ENCODE assay signal across 21 cellular contexts in genomic region chr10:19946791-19947190, GRCh38.
DNase-seq lines count a peak whose midpoint lies in the region; ATAC-seq and TF ChIP-seq lines count a peak whose summit lies in the region.
"Had no signal": no experiment of that assay in that cellular context is flagged by ENCODE, and none has a peak within 500 bp of the region (broad histone marks: within the 10 kb centered on the region; RNA-seq: fewer than 3 reads in every experiment).

No MANE protein-coding gene starts in this region.

- H3K9me3 ChIP-seq in neuronal stem cell (replicated peaks in 1 of 2; ENCODE audit: control insufficient read depth in 2 of 2, insufficient read depth in 1 of 2, low read depth in 1 of 2, low read length in 2 of 2) (peaks cover 0 to 3% of the 10 kb centered on the region in 2 donors), prostate gland (no peaks in the 10 kb centered on the region), SK-N-SH (no peaks in the 10 kb centered on the region)
- H3K9me3 ChIP-seq: HAP-1, suprapubic skin had no signal

- peaks cover 4 to 17% of the 10 kb centered on the region in 2 donors for H3K9me3 Mint-ChIP-seq in effector memory CD8-positive, alpha-beta T cell

- CTCF ChIA-PET in SK-N-SH (lab: Yijun Ruan, JAX), result no interaction called here

- H3K4me1 ChIP-seq in neuronal stem cell (ENCODE audit: control insufficient read depth in 2 of 2, insufficient read depth in 1 of 2, low read depth in 1 of 2, low read length in 2 of 2) (no peaks in the 10 kb centered on the region), prostate gland (replicated peaks) (no peaks in the 10 kb centered on the region), SK-N-SH (ENCODE audit: control insufficient read depth in 1 of 2, insufficient read depth in 2 of 2, low read depth in 1 of 2, low read length in 1 of 2) (peaks cover 0 to 4% of the 10 kb centered on the region in 2 experiments; a peak in 3 of 4 replicates)

- H2BK120ac ChIP-seq in neuronal stem cell (ENCODE audit: low read depth, low read length), result no peak overlapping the region

- H3K36me3 Mint-ChIP-seq in effector memory CD8-positive, alpha-beta T cell (ENCODE audit: insufficient read depth), result no peaks in the 10 kb centered on the region
- H3K36me3 Mint-ChIP-seq: activated naive CD8-positive, alpha-beta T cell had no signal

- no peak overlapping the region for H3K27ac ChIP-seq in neuronal stem cell (replicated peaks; ENCODE audit: low read length)
- H3K27ac ChIP-seq in prostate gland, result no peak overlapping the region
- H3K27ac ChIP-seq in SK-N-SH (ENCODE audit: low read depth in 2 of 2, low read length in 1 of 2), result peak overlapping the region in 1 of 2 experiments; percentile 83; a peak in 1 of 4 replicates
- H3K27ac ChIP-seq: suprapubic skin had no signal

- no peak overlapping the region for H2AK5ac ChIP-seq in neuronal stem cell (ENCODE audit: low read depth, low read length)

- no peak overlapping the region for H2BK5ac ChIP-seq in neuronal stem cell (ENCODE audit: low read length)

- H3K79me2 ChIP-seq in SK-N-SH (ENCODE audit: insufficient read depth), result no peaks in the 10 kb centered on the region

- no peaks in the 10 kb centered on the region for H3K27me3 ChIP-seq in neuronal stem cell (ENCODE audit: control insufficient read depth in 3 of 3, insufficient read depth in 3 of 3, low read depth in 1 of 3, low read length in 3 of 3)
- H3K27me3 ChIP-seq in prostate gland (replicated peaks; ENCODE audit: insufficient read depth), result no peaks in the 10 kb centered on the region
- no peaks in the 10 kb centered on the region for H3K27me3 ChIP-seq in SK-N-SH (ENCODE audit: insufficient read depth)
- H3K27me3 ChIP-seq: suprapubic skin had no signal

- no peak overlapping the region for H2BK12ac ChIP-seq in neuronal stem cell (ENCODE audit: low read length)

- H4K20me1 ChIP-seq in SK-N-SH (ENCODE audit: insufficient read depth), result no peaks in the 10 kb centered on the region

- H3K79me1 ChIP-seq in neuronal stem cell (ENCODE audit: low read depth, low read length), result no peaks in the 10 kb centered on the region

- no peak for TF ChIP-seq CTCF in prostate gland (IDR thresholded peaks at IDR 0.05)
- no peak for TF ChIP-seq CTCF in GM10266 (IDR thresholded peaks at IDR 0.05; ENCODE audit: control insufficient read depth, insufficient read depth, low read depth, missing control alignments)
- no peak for TF ChIP-seq CTCF in SK-N-SH (IDR thresholded peaks at IDR 0.05)

- intact Hi-C loops in prostate gland (cut with DNase I), result no loop called here

- WGBS in neuronal stem cell (ENCODE audit: extremely low coverage in 2 of 2, insufficient read length in 2 of 2, insufficient replicate concordance in 1 of 2), 2 donors, result no CpG with 5 or more reads among the region's 8 CpGs
- 97% methylated on average over 8 of the region's 8 CpGs for WGBS in prostate gland
- 91% methylated on average over 8 of the region's 8 CpGs for WGBS in SK-N-SH (ENCODE audit: low lambda C conversion rate)

- no peak overlapping the region for H4K91ac ChIP-seq in neuronal stem cell (ENCODE audit: low read depth, low read length, poor library complexity)

- H2AFZ ChIP-seq in neuronal stem cell (ENCODE audit: low read length) (no peak overlapping the region), SK-N-SH (ENCODE audit: low read depth) (no peak overlapping the region)

- H3K23ac ChIP-seq in neuronal stem cell (ENCODE audit: low read depth, low read length, poor library complexity), result no peak overlapping the region

- H2BK15ac ChIP-seq in neuronal stem cell (ENCODE audit: low read length), result no peak overlapping the region

- no peak overlapping the region for H3K18ac ChIP-seq in neuronal stem cell (ENCODE audit: low read length)

- no peaks in the 10 kb centered on the region for H3F3A ChIP-seq in SK-N-SH (replicated peaks; ENCODE audit: insufficient read depth)

- H3K4ac ChIP-seq in neuronal stem cell (ENCODE audit: low read length), result no peak overlapping the region

- H4K8ac ChIP-seq in neuronal stem cell (ENCODE audit: low read depth, low read length), result no peak overlapping the region

- no peaks in the 10 kb centered on the region for H3K4me1 Mint-ChIP-seq in effector memory CD8-positive, alpha-beta T cell (ENCODE audit: low read depth in 2 of 2)

- no peak for TF ChIP-seq RAD21 in SK-N-SH (IDR thresholded peaks at IDR 0.05; ENCODE audit: low read length)

- H3K4me3 Mint-ChIP-seq in effector memory CD8-positive, alpha-beta T cell, result no peak overlapping the region
- H3K4me3 Mint-ChIP-seq: activated naive CD8-positive, alpha-beta T cell had no signal

- no peak overlapping the region for H3K27ac Mint-ChIP-seq in effector memory CD8-positive, alpha-beta T cell
- H3K27ac Mint-ChIP-seq: activated naive CD8-positive, alpha-beta T cell had no signal

- no peaks in the 10 kb centered on the region for H3K27me3 Mint-ChIP-seq in effector memory CD8-positive, alpha-beta T cell
- H3K27me3 Mint-ChIP-seq: activated naive CD8-positive, alpha-beta T cell had no signal

- no peak for DNase-seq in neuronal stem cell (ENCODE audit: low spot score)
- DNase-seq in effector memory CD8-positive, alpha-beta T cell, result no peak
- no peak for DNase-seq in prostate gland (ENCODE audit: low spot score)
- no peak for DNase-seq in GM10266 (ENCODE audit: extremely low spot score)
- no peak for DNase-seq in SK-N-SH
- DNase-seq: activated CD4-positive, alpha-beta T cell treated with anti-CD3 and anti-CD28 coated beads, Interleukin-2, amount 50 U/mL, for 4 hours; activated T-cell treated with anti-CD3 and anti-CD28 coated beads, Interleukin-2, amount 50 U/mL, for 1 hour; IMR-90; islet precursor cell; midbrain; NCI-H2081; NCI-H526 treated with DMSO at 0.1 percent for 48 hours; nucleus accumbens; stimulated activated CD4-positive, alpha-beta T cell treated with anti-CD3 and anti-CD28 coated beads, Interleukin-4, amount 100 ng/mL, for 24 hours; stimulated activated CD8-positive, alpha-beta memory T cell treated with anti-CD3 and anti-CD28 coated beads, Interleukin-4, amount 100 ng/mL, for 48 hours had no signal

- no peaks in the 10 kb centered on the region for H3K9me2 ChIP-seq in SK-N-SH

- TF ChIP-seq POLR2A in prostate gland (IDR thresholded peaks at IDR 0.05), result no peak

- H3K4me3 ChIP-seq in neuronal stem cell (ENCODE audit: low read length in 2 of 2) (no peak overlapping the region), prostate gland (no peak overlapping the region), SK-N-SH (ENCODE audit: low read depth in 2 of 2, low read length in 1 of 2) (no peak overlapping the region)
- H3K4me3 ChIP-seq: HAP-1, suprapubic skin had no signal

- POLR2A ChIA-PET in SK-N-SH (lab: Yijun Ruan, JAX), result no interaction called here

- peak overlapping the region; percentile 17 for H3K14ac ChIP-seq in neuronal stem cell (ENCODE audit: low read length)

- H3K36me3 ChIP-seq in neuronal stem cell (replicated peaks in 1 of 2; ENCODE audit: control insufficient read depth in 2 of 2, insufficient read depth in 2 of 2, low read length in 2 of 2), result peaks cover 0 to 2% of the 10 kb centered on the region in 2 donors
- H3K36me3 ChIP-seq in prostate gland, result no peaks in the 10 kb centered on the region
- H3K36me3 ChIP-seq in SK-N-SH (replicated peaks in 1 of 2; ENCODE audit: control insufficient read depth in 1 of 2, insufficient read depth in 2 of 2, low read length in 1 of 2), result no peaks in the 10 kb centered on the region
- H3K36me3 ChIP-seq: HAP-1, suprapubic skin had no signal

- ATAC-seq in GM18498 (IDR thresholded peaks at IDR 0.05; ENCODE audit: unreplicated experiment) (peak; percentile 48), GM19395 (IDR thresholded peaks at IDR 0.05; ENCODE audit: unreplicated experiment) (peak; percentile 65), HG03460 (IDR thresholded peaks at IDR 0.05; ENCODE audit: unreplicated experiment) (peak; percentile 59)
- no peak for ATAC-seq in effector memory CD8-positive, alpha-beta T cell (replicated peaks)

- H3K9ac ChIP-seq in neuronal stem cell (ENCODE audit: low read depth, low read length, poor library complexity), result no peak overlapping the region
- H3K9ac ChIP-seq in SK-N-SH, result no peak overlapping the region

- no peak for TF ChIP-seq EP300 in SK-N-SH (IDR thresholded peaks at IDR 0.05; ENCODE audit: borderline replicate concordance in 1 of 2, low read depth in 1 of 2, low read length in 1 of 2)

- no peak overlapping the region for H3K4me2 ChIP-seq in neuronal stem cell (ENCODE audit: insufficient read depth, low read length, poor library complexity, severe bottlenecking)
- no peak overlapping the region for H3K4me2 ChIP-seq in SK-N-SH

TF ChIP-seq in SK-N-SH, 30 proteins besides CTCF, POLR2A, EP300 and RAD21 (continues in another document):
- no peak for TF ChIP-seq SIN3A (IDR thresholded peaks at IDR 0.05; ENCODE audit: borderline replicate concordance, low read depth, low read length)
- TF ChIP-seq MAX (IDR thresholded peaks at IDR 0.05; ENCODE audit: low read depth), result no peak
- TF ChIP-seq USF1 (IDR thresholded peaks at IDR 0.05; ENCODE audit: borderline replicate concordance, low read depth), result no peak
- TF ChIP-seq FOXM1 (IDR thresholded peaks at IDR 0.05; ENCODE audit: low read depth), result no peak
- TF ChIP-seq GABPA (IDR thresholded peaks at IDR 0.05; ENCODE audit: low read depth), result no peak
- TF ChIP-seq FOXJ3 (CRISPR knock-in tag; IDR thresholded peaks at IDR 0.05), result no peak
- no peak for TF ChIP-seq RCOR1 (IDR thresholded peaks at IDR 0.05; ENCODE audit: low read length)
- TF ChIP-seq RXRA (IDR thresholded peaks at IDR 0.05; ENCODE audit: borderline replicate concordance, low read depth), result no peak
